In the genomic region with DNA sequence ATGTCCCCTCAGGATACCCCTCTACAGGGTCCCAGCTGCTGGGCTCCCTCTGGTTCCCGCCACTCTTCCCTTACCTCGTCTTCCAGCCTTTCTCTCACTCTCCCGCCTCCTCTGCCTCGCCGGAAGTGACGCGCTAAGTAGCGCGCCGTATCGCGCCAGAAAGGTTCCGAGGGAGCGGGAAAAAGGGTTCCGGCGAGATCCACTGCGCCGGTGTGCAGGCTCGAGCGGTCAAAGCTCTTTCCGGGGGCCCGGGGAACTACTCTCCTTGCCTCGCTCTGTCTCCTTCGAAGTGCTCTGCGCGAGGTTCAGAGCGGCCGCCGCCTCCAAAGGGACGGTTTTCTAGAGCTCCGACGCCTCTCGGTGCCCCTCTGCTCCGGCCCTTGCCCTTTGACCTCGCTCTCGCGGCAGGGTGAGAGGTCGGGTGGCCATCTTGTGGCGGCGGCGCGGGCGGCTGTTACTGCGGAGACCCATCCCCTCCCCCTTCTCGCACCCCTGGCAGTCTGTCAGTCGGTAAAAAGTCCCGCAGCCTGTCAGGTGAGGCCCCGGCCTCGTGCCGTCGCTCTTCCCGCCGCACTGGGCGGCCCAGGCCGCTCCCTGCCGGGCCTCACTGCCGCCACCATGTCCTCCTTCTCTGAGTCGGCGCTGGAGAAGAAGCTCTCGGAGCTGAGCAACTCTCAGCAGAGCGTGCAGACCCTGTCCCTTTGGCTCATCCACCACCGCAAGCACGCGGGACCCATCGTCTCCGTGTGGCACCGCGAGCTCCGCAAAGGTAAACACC, we compare ENCODE assay signal across 8 cellular contexts. TPM values are rescaled to one million over a fixed set of nuclear protein-coding genes. Genes with fewer than 3 reads are reported as not detected.
DNase-seq lines count a peak whose midpoint lies in the region; ATAC-seq and TF ChIP-seq lines count a peak whose summit lies in the region.

A gene with protein sequence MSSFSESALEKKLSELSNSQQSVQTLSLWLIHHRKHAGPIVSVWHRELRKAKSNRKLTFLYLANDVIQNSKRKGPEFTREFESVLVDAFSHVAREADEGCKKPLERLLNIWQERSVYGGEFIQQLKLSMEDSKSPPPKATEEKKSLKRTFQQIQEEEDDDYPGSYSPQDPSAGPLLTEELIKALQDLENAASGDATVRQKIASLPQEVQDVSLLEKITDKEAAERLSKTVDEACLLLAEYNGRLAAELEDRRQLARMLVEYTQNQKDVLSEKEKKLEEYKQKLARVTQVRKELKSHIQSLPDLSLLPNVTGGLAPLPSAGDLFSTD (plus strand): TSS at position 417 of the 778 bp plus-strand sequence. CDS start 202 bp downstream, at position 619.
A gene (minus strand): TSS at position 127 of the 778 bp plus-strand sequence. CDS start 19,640 bp downstream, outside the sequence.

- in situ Hi-C loops in transverse colon (cut with MboI; ENCODE audit: low pct_ligation_motif_present in 1 of 4, low pct_unique_long_range_greater_than_20kb in 1 of 4, low sequenced_read_pairs in 3 of 4): no loop called here

- TF ChIP-seq CTCF in GM12875 (IDR thresholded peaks at IDR 0.05; ENCODE audit: borderline replicate concordance, insufficient read depth, low read depth, low read length) (no peak), heart left ventricle (IDR thresholded peaks at IDR 0.05) (peak in 2 of 12 donors; percentile 29 to 34), transverse colon (IDR thresholded peaks at IDR 0.05) (peak in 1 of 5 experiments; percentile 7)

- H3K4me1 ChIP-seq in heart left ventricle: peaks cover 6 to 61% (median 47%) of the 10 kb centered on the region in 12 donors
- H3K4me1 ChIP-seq in transverse colon: peaks cover 15 to 50% (median 35%) of the 10 kb centered on the region in 4 donors

- H3K9me3 ChIP-seq in heart left ventricle (peaks cover 0 to 6% (median 0%) of the 10 kb centered on the region in 12 donors), transverse colon (no peaks in the 10 kb centered on the region)

- peak; percentile 93 for DNase-seq in NCI-H146 (lab: John Stamatoyannopoulos, UW)
- DNase-seq in amniotic epithelial cell (ENCODE audit: low read depth): peak; percentile 81
- DNase-seq in heart left ventricle: peak; percentile 91 to 94 (median 93)
- peak; percentile 92 for DNase-seq in pons (ENCODE audit: low spot score)
- DNase-seq in transverse colon: peak; percentile 94

- no peak for TF ChIP-seq EP300 in transverse colon (IDR thresholded peaks at IDR 0.05; ENCODE audit: low read depth)

- H3K27ac ChIP-seq in heart left ventricle (peak within 1 kb of the TSS; percentile 88 to 100 (median 95)), transverse colon (peak within 1 kb of the TSS; percentile 87 to 97 (median 96))

- WGBS in heart left ventricle, 4 donors: 0 to 1% (median 0%) methylated on average over 57 to 69 of the region's 69 CpGs
- WGBS in transverse colon (ENCODE audit: low coverage in 1 of 2), 2 donors: 0% methylated on average over 47 of the region's 69 CpGs; no CpG with 5 or more reads in 1 of the 2 donors

- TF ChIP-seq POLR2A in heart left ventricle (IDR thresholded peaks at IDR 0.05): peak in 1 of 2 donors; percentile 70
- peak; percentile 73 for TF ChIP-seq POLR2A in transverse colon (IDR thresholded peaks at IDR 0.05)

- peak within 1 kb of the TSS; percentile 68 for H3K4me3 ChIP-seq in GM12875 (ENCODE audit: low read depth, low read length)
- peak within 1 kb of the TSS; percentile 42 to 98 (median 84) for H3K4me3 ChIP-seq in heart left ventricle
- H3K4me3 ChIP-seq in transverse colon: peak within 1 kb of the TSS; percentile 79 to 99 (median 88)

- H3K36me3 ChIP-seq in heart left ventricle: peaks cover 0 to 23% (median 6%) of the 10 kb centered on the region in 9 donors
- no peaks in the 10 kb centered on the region for H3K36me3 ChIP-seq in transverse colon

- intact Hi-C loops in T-helper 1 cell treated with Interleukin-12 subunit alpha and Interleukin-12 subunit beta and Interleukin-4 antibody, amounts not matched to agents 30 ng/mL and 1 ng/mL, for 36 hours (cut with micrococcal nuclease): loop anchor here (1.0 to 10.0 kb wide), 9 partner anchors 24 to 839 kb away; a partner anchor contains a TSS
- intact Hi-C loops in heart left ventricle (cut with DNase I) (loop anchor here in 1 of 10 donors (10.0 kb wide), 1 partner anchor 469 kb away; no protein-coding TSS in a partner anchor), transverse colon (cut with DNase I; ENCODE audit: low total_unique reads) (no loop called here)

- H3K27me3 ChIP-seq in heart left ventricle (no peaks in the 10 kb centered on the region), transverse colon (no peaks in the 10 kb centered on the region)

- ATAC-seq in HG02798 (IDR thresholded peaks at IDR 0.05; ENCODE audit: poor library complexity, unreplicated experiment) (peak; percentile 90), heart left ventricle (peak; percentile 96 to 98 (median 98))

RNA-seq across cellular contexts. Expression of the first gene that starts in this region (rescaled TPM):
- total RNA-seq in T-helper 1 cell treated with Interleukin-12 subunit alpha and Interleukin-12 subunit beta and Interleukin-4 antibody, amounts not matched to agents 30 ng/mL and 1 ng/mL, for 36 hours: 51.9 and 55.6 TPM in 2 replicates
- 10 to 100 TPM; 32.5 to 60.2 (median 43.1) TPM for total RNA-seq in heart left ventricle
- 10 to 100 TPM in 1 of 2 donors, 1 to 10 TPM in 1; 9.1 to 41.3 TPM for polyA plus RNA-seq in heart left ventricle
- 10 to 100 TPM; 16.5 to 35.9 (median 21.0) TPM for total RNA-seq in transverse colon

RNA-seq across cellular contexts. Expression of the second gene that starts in this region (rescaled TPM):
- total RNA-seq in T-helper 1 cell treated with Interleukin-12 subunit alpha and Interleukin-12 subunit beta and Interleukin-4 antibody, amounts not matched to agents 30 ng/mL and 1 ng/mL, for 36 hours: 29.4 and 30.1 TPM in 2 replicates
- total RNA-seq in heart left ventricle (10 to 100 TPM in 8 of 9 donors, 1 to 10 TPM in 1; 9.7 to 13.3 (median 11.0) TPM), transverse colon (10 to 100 TPM in 2 of 4 donors, 1 to 10 TPM in 2; 4.5 to 19.5 (median 9.4) TPM)
- 10 to 100 TPM in 1 of 2 donors, 1 to 10 TPM in 1; 7.3 to 10.9 TPM for polyA plus RNA-seq in heart left ventricle

Comparison
In these comparisons a context has a peak if more than half of its experiments do, and no peak if none do; other contexts are left out.
1. Peak in every context shown above with its lines: DNase-seq, ATAC-seq, H3K4me3 ChIP-seq and H3K27ac ChIP-seq.